Comparison of ENCODE assay signal across 9 cellular contexts in genomic region chr9:89425921-89426388, GRCh38.
DNase-seq lines count a peak whose midpoint lies in the region; ATAC-seq, FAIRE-seq and TF ChIP-seq lines count a peak whose summit lies in the region.
"Had no signal": no experiment of that assay in that cellular context is flagged by ENCODE, and none has a peak within 500 bp of the region (broad histone marks: within the 10 kb centered on the region; RNA-seq: fewer than 3 reads in every experiment).

No MANE protein-coding gene starts in this region.

- no peak overlapping the region for H3K4me3 ChIP-seq in small intestine (ENCODE audit: low read depth in 1 of 2, low read length in 2 of 2)
- H3K4me3 ChIP-seq in adrenal gland = no peak overlapping the region
- H3K4me3 ChIP-seq in trophoblast cell (ENCODE audit: low read depth, low read length) = no peak overlapping the region
- H3K4me3 ChIP-seq: SK-N-MC had no signal

- no peak overlapping the region for H2BK5ac ChIP-seq in trophoblast cell (ENCODE audit: low read depth, low read length, poor library complexity)

- H2AK5ac ChIP-seq in trophoblast cell (ENCODE audit: low read length) = no peak overlapping the region

- DNase-seq in caudate nucleus (lab: John Stamatoyannopoulos, UW) (peak in 47 of 61 donors; percentile 21 to 82 (median 52)), small intestine (no peak), adrenal gland (no peak), trophoblast cell (no peak), DMS53 treated with DMSO at 0.1 percent for 48 hours (lab: John Stamatoyannopoulos, UW; ENCODE audit: unreplicated experiment) (no peak), NCI-H1436 treated with DMSO at 0.1 percent for 48 hours (lab: John Stamatoyannopoulos, UW) (no peak)

- H4K12ac ChIP-seq in trophoblast cell (ENCODE audit: low read depth, low read length) = no peak overlapping the region

- peaks cover 2% of the 10 kb centered on the region for H3K79me2 ChIP-seq in trophoblast cell (ENCODE audit: control insufficient read depth, insufficient read depth, low read length, poor library complexity)

- H3K4me2 ChIP-seq in trophoblast cell (ENCODE audit: low read length) = no peak overlapping the region

- H3K9me3 ChIP-seq in small intestine (ENCODE audit: control insufficient read depth, low read depth) (no peaks in the 10 kb centered on the region), adrenal gland (replicated peaks in 1 of 3) (no peaks in the 10 kb centered on the region), trophoblast cell (ENCODE audit: insufficient read depth, low read depth, low read length) (peaks cover 4% of the 10 kb centered on the region)

- H3K4me1 ChIP-seq in small intestine (ENCODE audit: control insufficient read depth in 2 of 2, insufficient read depth in 1 of 2, low read depth in 1 of 2, low read length in 1 of 2) (peaks cover 0 to 13% of the 10 kb centered on the region in 2 donors), adrenal gland (replicated peaks in 1 of 2) (peaks cover 11 to 24% of the 10 kb centered on the region in 2 donors), trophoblast cell (ENCODE audit: control insufficient read depth in 1 of 2, insufficient read depth in 2 of 2, low read length in 2 of 2) (peaks cover 11 to 13% of the 10 kb centered on the region in 2 experiments)

- no peak overlapping the region for H3K9ac ChIP-seq in trophoblast cell (ENCODE audit: low read length)

- TF ChIP-seq CTCF in adrenal gland (IDR thresholded peaks at IDR 0.05) = no peak

- ATAC-seq in GM19351 (IDR thresholded peaks at IDR 0.05; ENCODE audit: unreplicated experiment) (peak; percentile 1), HG03175 (IDR thresholded peaks at IDR 0.05; ENCODE audit: unreplicated experiment) (peak; percentile 4)

- H3K14ac ChIP-seq in trophoblast cell (ENCODE audit: low read length) = no peak overlapping the region

- no peak overlapping the region for H2BK12ac ChIP-seq in trophoblast cell (ENCODE audit: low read length)

- WGBS in small intestine, 3 donors = 71 to 92% (median 72%) methylated on average over 8 of the region's 8 CpGs
- WGBS in adrenal gland, 4 donors = 84 to 93% (median 86%) methylated on average over 2 to 8 of the region's 8 CpGs
- no CpG with 5 or more reads among the region's 8 CpGs for WGBS in trophoblast cell (ENCODE audit: extremely low coverage, insufficient coverage, insufficient read length)

- no peak overlapping the region for H2BK120ac ChIP-seq in trophoblast cell (ENCODE audit: insufficient read depth, low read length, poor library complexity)

- H3K27ac ChIP-seq in caudate nucleus (ENCODE audit: low read depth, low read length) = peak overlapping the region; percentile 93
- peak overlapping the region; percentile 22 to 82 for H3K27ac ChIP-seq in small intestine (ENCODE audit: low read depth in 1 of 2, low read length in 1 of 2)
- H3K27ac ChIP-seq in adrenal gland = peak overlapping the region in 1 of 5 donors; percentile 20
- H3K27ac ChIP-seq in trophoblast cell (ENCODE audit: low read depth, low read length) = no peak overlapping the region
- H3K27ac ChIP-seq: SK-N-MC had no signal

- intact Hi-C loops in adrenal gland (cut with DNase I) = no loop called here

- no peak overlapping the region for H3K18ac ChIP-seq in trophoblast cell (ENCODE audit: low read length)

- no peak for FAIRE-seq in small intestine (lab: Jason Lieb, UNC)

- H3K23ac ChIP-seq in trophoblast cell (ENCODE audit: low read length) = no peak overlapping the region

- H2AFZ ChIP-seq in trophoblast cell (ENCODE audit: insufficient read depth, low read length, poor library complexity) = no peak overlapping the region

- peaks cover 2% of the 10 kb centered on the region for H3K79me1 ChIP-seq in trophoblast cell (ENCODE audit: low read length)

- H3K27me3 ChIP-seq in small intestine (ENCODE audit: control insufficient read depth in 2 of 2, insufficient read depth in 2 of 2, low read length in 2 of 2) = no peaks in the 10 kb centered on the region
- H3K27me3 ChIP-seq in adrenal gland = no peaks in the 10 kb centered on the region
- no peaks in the 10 kb centered on the region for H3K27me3 ChIP-seq in trophoblast cell (ENCODE audit: insufficient read depth, low read length)

- H4K91ac ChIP-seq in trophoblast cell (ENCODE audit: low read depth, low read length) = no peak overlapping the region

- no peak for TF ChIP-seq POLR2A in adrenal gland (IDR thresholded peaks at IDR 0.05)

- H3K36me3 ChIP-seq in small intestine (ENCODE audit: control insufficient read depth in 2 of 2, insufficient read depth in 2 of 2, low read length in 2 of 2) = no peaks in the 10 kb centered on the region
- H3K36me3 ChIP-seq in adrenal gland (replicated peaks in 1 of 2) = no peaks in the 10 kb centered on the region
- H3K36me3 ChIP-seq in trophoblast cell (ENCODE audit: control insufficient read depth in 1 of 2, insufficient read depth in 2 of 2, low read length in 2 of 2) = no peaks in the 10 kb centered on the region

- no peak overlapping the region for H4K8ac ChIP-seq in trophoblast cell (ENCODE audit: low read depth, low read length)

- H3K4ac ChIP-seq in trophoblast cell (ENCODE audit: low read depth, low read length) = no peak overlapping the region

Comparison
In these comparisons a context has a peak if more than half of its experiments do, and no peak if none do; other contexts are left out.
1. DNase-seq: peak in caudate nucleus (47 of 61); none in small intestine (single experiment), adrenal gland (0 of 7), trophoblast cell (0 of 2), DMS53 treated with DMSO at 0.1 percent for 48 hours (single experiment) and NCI-H1436 treated with DMSO at 0.1 percent for 48 hours (single experiment).